In the genomic region with DNA sequence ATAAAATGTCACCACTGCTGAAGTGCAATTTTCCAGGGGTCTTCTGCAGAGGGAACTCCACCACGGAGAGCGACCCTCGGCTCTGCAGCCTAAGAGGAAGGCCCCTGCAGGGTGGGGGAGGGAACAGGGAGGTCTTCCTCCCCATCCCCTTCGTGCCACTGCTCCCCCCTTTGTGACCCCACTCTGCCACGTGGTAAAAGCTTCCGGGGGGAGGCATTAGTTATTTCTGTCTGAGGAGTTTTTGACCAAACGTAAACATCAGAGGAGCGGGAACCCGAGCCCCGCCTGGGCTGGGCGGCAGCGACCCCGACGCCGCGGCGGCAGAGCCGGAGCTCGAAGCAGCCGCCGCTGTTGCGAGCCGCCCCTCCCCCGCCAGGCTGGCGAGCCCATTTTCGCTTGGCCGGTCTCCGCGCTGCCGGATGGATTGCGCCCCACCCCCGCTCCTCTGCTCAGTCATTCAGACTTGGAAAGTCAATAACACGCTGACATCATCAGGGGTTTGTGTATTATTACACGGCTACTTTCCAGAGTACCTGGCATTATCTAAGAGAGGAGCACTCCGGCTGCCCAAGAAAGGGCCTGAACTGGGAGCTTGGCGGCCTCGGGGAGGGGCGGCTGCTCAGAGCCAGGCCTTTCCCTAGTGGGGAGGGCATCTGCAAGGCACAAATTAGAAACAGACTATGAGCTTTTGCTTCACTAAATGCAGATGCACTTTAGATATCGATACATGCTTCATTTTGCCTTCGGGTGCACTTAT, we compare ENCODE assay signal across 1 cellular context.
A peak's percentile ranks its signal among the peaks of the same experiment; 100 is the strongest.
TF ChIP-seq lines count a peak whose summit lies in the region.

No MANE protein-coding gene starts in this region.

TF ChIP-seq in HepG2, 621 proteins besides CTCF, POLR2A, EP300 and RAD21 (continued from another document and continues in another):
- TF ChIP-seq ZNF619 (CRISPR knock-in tag; IDR thresholded peaks at IDR 0.05) (no peak), PAXIP1 (CRISPR knock-in tag; conservative IDR thresholded peaks at IDR 0.05) (peak; percentile 95), ARID3A (IDR thresholded peaks at IDR 0.05; ENCODE audit: low read depth, low read length) (peak; percentile 95), ZNF569 (CRISPR knock-in tag; IDR thresholded peaks at IDR 0.05; ENCODE audit: borderline replicate concordance) (peak; percentile 76; the same call in 1 of the 2 replicates), CCDC6 (CRISPR knock-in tag; IDR thresholded peaks at IDR 0.05) (peak; percentile 97), ARNTL (CRISPR knock-in tag; IDR thresholded peaks at IDR 0.05) (peak; percentile 94), NKX3-1 (CRISPR knock-in tag; IDR thresholded peaks at IDR 0.05) (peak; percentile 16; the same call in 1 of the 2 replicates), ZNF678 (CRISPR knock-in tag; IDR thresholded peaks at IDR 0.05) (peak; percentile 71; the same call in 1 of the 2 replicates), ZNF644 (CRISPR knock-in tag; IDR thresholded peaks at IDR 0.05; ENCODE audit: low read depth) (0 out of 2 replicates have a peak, but pooled peaks have one; percentile 24), ZNF343 (CRISPR knock-in tag; IDR thresholded peaks at IDR 0.05) (peak; percentile 87; the same call in 1 of the 2 replicates), HMGXB4 (CRISPR knock-in tag; IDR thresholded peaks at IDR 0.05; ENCODE audit: borderline replicate concordance in 1 of 2, low read depth in 1 of 2) (peak; percentile 85 to 91), SNAPC4 (CRISPR knock-in tag; IDR thresholded peaks at IDR 0.05) (no peak), RCOR2 (CRISPR knock-in tag; IDR thresholded peaks at IDR 0.05) (peak; percentile 84), ZNF20 (CRISPR knock-in tag; IDR thresholded peaks at IDR 0.05) (no peak), IKZF1 (IDR thresholded peaks at IDR 0.05) (no peak), SALL2 (CRISPR knock-in tag; IDR thresholded peaks at IDR 0.05) (peak; percentile 80), AGO2 (optimal IDR thresholded peaks at IDR 0.05; ENCODE audit: low read depth, low read length) (no peak), SIX4 (CRISPR knock-in tag; IDR thresholded peaks at IDR 0.05) (peak; percentile 90), TFDP2 (CRISPR knock-in tag; IDR thresholded peaks at IDR 0.05) (peak; percentile 76), NR0B2 (CRISPR knock-in tag; IDR thresholded peaks at IDR 0.05) (no peak), TAF1 (CRISPR knock-in tag; IDR thresholded peaks at IDR 0.05) (peak; percentile 66; the same call in 1 of the 2 replicates)
- TF ChIP-seq, protein P1, sequence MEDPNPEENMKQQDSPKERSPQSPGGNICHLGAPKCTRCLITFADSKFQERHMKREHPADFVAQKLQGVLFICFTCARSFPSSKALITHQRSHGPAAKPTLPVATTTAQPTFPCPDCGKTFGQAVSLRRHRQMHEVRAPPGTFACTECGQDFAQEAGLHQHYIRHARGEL (CRISPR knock-in tag; IDR thresholded peaks at IDR 0.05): no peak
- TF ChIP-seq, protein P2, sequence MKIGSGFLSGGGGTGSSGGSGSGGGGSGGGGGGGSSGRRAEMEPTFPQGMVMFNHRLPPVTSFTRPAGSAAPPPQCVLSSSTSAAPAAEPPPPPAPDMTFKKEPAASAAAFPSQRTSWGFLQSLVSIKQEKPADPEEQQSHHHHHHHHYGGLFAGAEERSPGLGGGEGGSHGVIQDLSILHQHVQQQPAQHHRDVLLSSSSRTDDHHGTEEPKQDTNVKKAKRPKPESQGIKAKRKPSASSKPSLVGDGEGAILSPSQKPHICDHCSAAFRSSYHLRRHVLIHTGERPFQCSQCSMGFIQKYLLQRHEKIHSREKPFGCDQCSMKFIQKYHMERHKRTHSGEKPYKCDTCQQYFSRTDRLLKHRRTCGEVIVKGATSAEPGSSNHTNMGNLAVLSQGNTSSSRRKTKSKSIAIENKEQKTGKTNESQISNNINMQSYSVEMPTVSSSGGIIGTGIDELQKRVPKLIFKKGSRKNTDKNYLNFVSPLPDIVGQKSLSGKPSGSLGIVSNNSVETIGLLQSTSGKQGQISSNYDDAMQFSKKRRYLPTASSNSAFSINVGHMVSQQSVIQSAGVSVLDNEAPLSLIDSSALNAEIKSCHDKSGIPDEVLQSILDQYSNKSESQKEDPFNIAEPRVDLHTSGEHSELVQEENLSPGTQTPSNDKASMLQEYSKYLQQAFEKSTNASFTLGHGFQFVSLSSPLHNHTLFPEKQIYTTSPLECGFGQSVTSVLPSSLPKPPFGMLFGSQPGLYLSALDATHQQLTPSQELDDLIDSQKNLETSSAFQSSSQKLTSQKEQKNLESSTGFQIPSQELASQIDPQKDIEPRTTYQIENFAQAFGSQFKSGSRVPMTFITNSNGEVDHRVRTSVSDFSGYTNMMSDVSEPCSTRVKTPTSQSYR (CRISPR knock-in tag; IDR thresholded peaks at IDR 0.05; ENCODE audit: borderline replicate concordance): peak; percentile 100
- TF ChIP-seq, protein P3, sequence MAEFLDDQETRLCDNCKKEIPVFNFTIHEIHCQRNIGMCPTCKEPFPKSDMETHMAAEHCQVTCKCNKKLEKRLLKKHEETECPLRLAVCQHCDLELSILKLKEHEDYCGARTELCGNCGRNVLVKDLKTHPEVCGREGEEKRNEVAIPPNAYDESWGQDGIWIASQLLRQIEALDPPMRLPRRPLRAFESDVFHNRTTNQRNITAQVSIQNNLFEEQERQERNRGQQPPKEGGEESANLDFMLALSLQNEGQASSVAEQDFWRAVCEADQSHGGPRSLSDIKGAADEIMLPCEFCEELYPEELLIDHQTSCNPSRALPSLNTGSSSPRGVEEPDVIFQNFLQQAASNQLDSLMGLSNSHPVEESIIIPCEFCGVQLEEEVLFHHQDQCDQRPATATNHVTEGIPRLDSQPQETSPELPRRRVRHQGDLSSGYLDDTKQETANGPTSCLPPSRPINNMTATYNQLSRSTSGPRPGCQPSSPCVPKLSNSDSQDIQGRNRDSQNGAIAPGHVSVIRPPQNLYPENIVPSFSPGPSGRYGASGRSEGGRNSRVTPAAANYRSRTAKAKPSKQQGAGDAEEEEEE (CRISPR knock-in tag; IDR thresholded peaks at IDR 0.05; ENCODE audit: borderline replicate concordance): no peak
- TF ChIP-seq, protein P4, sequence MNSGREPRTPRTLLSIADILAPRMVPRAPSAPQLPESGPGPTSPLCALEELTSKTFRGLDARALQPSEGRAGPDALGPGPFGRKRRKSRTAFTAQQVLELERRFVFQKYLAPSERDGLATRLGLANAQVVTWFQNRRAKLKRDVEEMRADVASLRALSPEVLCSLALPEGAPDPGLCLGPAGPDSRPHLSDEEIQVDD (CRISPR knock-in tag; IDR thresholded peaks at IDR 0.05; ENCODE audit: borderline replicate concordance): no peak; the same call in 1 of the 2 replicates
- TF ChIP-seq, protein P5, sequence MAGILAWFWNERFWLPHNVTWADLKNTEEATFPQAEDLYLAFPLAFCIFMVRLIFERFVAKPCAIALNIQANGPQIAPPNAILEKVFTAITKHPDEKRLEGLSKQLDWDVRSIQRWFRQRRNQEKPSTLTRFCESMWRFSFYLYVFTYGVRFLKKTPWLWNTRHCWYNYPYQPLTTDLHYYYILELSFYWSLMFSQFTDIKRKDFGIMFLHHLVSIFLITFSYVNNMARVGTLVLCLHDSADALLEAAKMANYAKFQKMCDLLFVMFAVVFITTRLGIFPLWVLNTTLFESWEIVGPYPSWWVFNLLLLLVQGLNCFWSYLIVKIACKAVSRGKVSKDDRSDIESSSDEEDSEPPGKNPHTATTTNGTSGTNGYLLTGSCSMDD (CRISPR knock-in tag; IDR thresholded peaks at IDR 0.05): no peak
